Comparison of ENCODE assay signal across 8 cellular contexts in the genomic region with DNA sequence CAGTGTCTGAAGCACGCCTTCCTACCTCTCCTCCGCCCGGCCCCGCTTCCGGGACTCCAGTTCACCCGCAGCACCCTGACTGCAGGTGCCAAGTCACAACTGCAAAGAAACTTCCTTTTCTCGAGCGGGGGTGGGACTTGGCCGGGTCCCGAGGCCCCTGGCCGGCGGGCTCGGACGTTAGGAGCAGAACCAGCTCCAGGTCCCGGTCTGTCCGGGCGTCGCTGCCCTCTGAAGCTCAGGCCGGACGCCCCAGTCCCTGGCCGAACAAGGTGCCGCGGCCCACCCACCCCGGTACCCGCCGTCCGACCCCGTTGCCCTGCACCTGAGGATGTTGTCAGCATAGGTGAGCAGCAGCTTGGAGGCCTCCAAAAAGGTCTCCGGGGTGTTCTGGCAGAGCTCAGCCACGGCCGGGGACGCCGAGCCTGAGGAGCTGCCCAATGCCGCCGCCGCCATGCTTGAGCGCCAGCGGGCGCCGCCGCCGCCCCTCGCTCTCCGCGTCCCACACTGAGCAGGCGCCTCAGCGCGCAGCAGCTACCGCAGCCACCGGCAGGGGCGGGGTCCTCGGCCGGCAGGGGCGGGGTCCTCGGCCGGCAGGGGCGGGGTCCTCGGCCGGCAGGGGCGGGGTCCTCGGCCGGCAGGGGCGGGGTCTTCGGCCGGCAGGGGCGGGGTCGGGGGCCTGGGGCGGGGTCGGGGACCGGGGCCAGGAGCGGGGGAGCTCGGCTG. TPM values are rescaled to one million over a fixed set of nuclear protein-coding genes. Genes with fewer than 3 reads are reported as not detected.
A peak's percentile ranks its signal among the peaks of the same experiment; 100 is the strongest.
DNase-seq lines count a peak whose midpoint lies in the region; ATAC-seq, FAIRE-seq and TF ChIP-seq lines count a peak whose summit lies in the region.

A gene with protein sequence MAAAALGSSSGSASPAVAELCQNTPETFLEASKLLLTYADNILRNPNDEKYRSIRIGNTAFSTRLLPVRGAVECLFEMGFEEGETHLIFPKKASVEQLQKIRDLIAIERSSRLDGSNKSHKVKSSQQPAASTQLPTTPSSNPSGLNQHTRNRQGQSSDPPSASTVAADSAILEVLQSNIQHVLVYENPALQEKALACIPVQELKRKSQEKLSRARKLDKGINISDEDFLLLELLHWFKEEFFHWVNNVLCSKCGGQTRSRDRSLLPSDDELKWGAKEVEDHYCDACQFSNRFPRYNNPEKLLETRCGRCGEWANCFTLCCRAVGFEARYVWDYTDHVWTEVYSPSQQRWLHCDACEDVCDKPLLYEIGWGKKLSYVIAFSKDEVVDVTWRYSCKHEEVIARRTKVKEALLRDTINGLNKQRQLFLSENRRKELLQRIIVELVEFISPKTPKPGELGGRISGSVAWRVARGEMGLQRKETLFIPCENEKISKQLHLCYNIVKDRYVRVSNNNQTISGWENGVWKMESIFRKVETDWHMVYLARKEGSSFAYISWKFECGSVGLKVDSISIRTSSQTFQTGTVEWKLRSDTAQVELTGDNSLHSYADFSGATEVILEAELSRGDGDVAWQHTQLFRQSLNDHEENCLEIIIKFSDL (minus strand): TSS at position 506 of the 723 bp plus-strand sequence. CDS start 53 bp downstream, at position 453.

- H3K4me1 Mint-ChIP-seq in naive thymus-derived CD4-positive, alpha-beta T cell = peaks cover 25 to 61% (median 46%) of the 10 kb centered on the region in 7 donors
- H3K4me1 Mint-ChIP-seq in stimulated activated memory B cell treated with anti-CD40 and anti-IgM and Interleukin-4, amounts not matched to agents 10 μg/mL and 1 μg/mL and 100 μg/mL, for 72 hours = peaks cover 33% of the 10 kb centered on the region

- TF ChIP-seq CTCF in D721Med (IDR thresholded peaks at IDR 0.05; ENCODE audit: insufficient read depth, missing control alignments) = no peak

- peaks cover 12% of the 10 kb centered on the region for H3K4me1 ChIP-seq in HUES48 (ENCODE audit: control insufficient read depth, insufficient read depth, low read length)
- H3K4me1 ChIP-seq in naive thymus-derived CD4-positive, alpha-beta T cell (ENCODE audit: control insufficient read depth in 2 of 2, insufficient read depth in 2 of 2, low read length in 2 of 2) = peaks cover 19 to 28% of the 10 kb centered on the region in 2 donors

- FAIRE-seq in D721Med (lab: Jason Lieb, UNC) = no peak

- POLR2A ChIA-PET in naive thymus-derived CD4-positive, alpha-beta T cell (lab: Charles Lee) = interaction anchor here (0.6 to 1.7 kb wide), 9 partner anchors 9 to 1857 kb away, joined by 3 to 11 read pairs (median 3); no protein-coding TSS in a partner anchor

- no peaks in the 10 kb centered on the region for H3K9me3 ChIP-seq in HUES48 (ENCODE audit: control insufficient read depth, insufficient read depth, low read length)
- no peaks in the 10 kb centered on the region for H3K9me3 ChIP-seq in naive thymus-derived CD4-positive, alpha-beta T cell (ENCODE audit: control insufficient read depth in 2 of 3, low read length in 3 of 3)

- intact Hi-C loops in naive thymus-derived CD4-positive, alpha-beta T cell (cut with micrococcal nuclease) = loop anchor here (1.0 to 10.0 kb wide), 14 partner anchors 7 to 1868 kb away; a partner anchor contains a TSS

- peak; percentile 78 for ATAC-seq in GM21423 (IDR thresholded peaks at IDR 0.05; ENCODE audit: unreplicated experiment)
- ATAC-seq in naive thymus-derived CD4-positive, alpha-beta T cell = peak; percentile 95
- peak; percentile 91 for ATAC-seq in stimulated activated memory B cell treated with anti-CD40 and anti-IgM and Interleukin-4, amounts not matched to agents 10 μg/mL and 1 μg/mL and 100 μg/mL, for 72 hours

- H3K4me3 ChIP-seq in HUES48 (ENCODE audit: low read depth, low read length) = peak within 1 kb of the TSS; percentile 93
- peak within 1 kb of the TSS; percentile 73 for H3K4me3 ChIP-seq in naive thymus-derived CD4-positive, alpha-beta T cell (ENCODE audit: low read length)

- H3K36me3 Mint-ChIP-seq in naive thymus-derived CD4-positive, alpha-beta T cell = peaks cover 1 to 13% (median 6%) of the 10 kb centered on the region in 5 donors
- H3K36me3 Mint-ChIP-seq in stimulated activated memory B cell treated with anti-CD40 and anti-IgM and Interleukin-4, amounts not matched to agents 10 μg/mL and 1 μg/mL and 100 μg/mL, for 72 hours = peaks cover 3% of the 10 kb centered on the region

- peak within 1 kb of the TSS; percentile 65 for H3K9ac ChIP-seq in HUES48 (ENCODE audit: low read depth, low read length)

- peak; percentile 64 for DNase-seq in D721Med (ENCODE audit: insufficient read length, low spot score)
- peak; percentile 78 for DNase-seq in RPMI7951 (ENCODE audit: low read depth)
- peak; percentile 83 for DNase-seq in activated T-helper 1 cell treated with Interleukin-2 at 50 U/mL for 16 hours (ENCODE audit: low read depth)
- peak; percentile 78 for DNase-seq in fibroblast of gingiva (ENCODE audit: low read depth)
- peak; percentile 78 to 88 (median 83) for DNase-seq in naive thymus-derived CD4-positive, alpha-beta T cell

- no peaks in the 10 kb centered on the region for H3K27me3 Mint-ChIP-seq in naive thymus-derived CD4-positive, alpha-beta T cell
- no peaks in the 10 kb centered on the region for H3K27me3 Mint-ChIP-seq in stimulated activated memory B cell treated with anti-CD40 and anti-IgM and Interleukin-4, amounts not matched to agents 10 μg/mL and 1 μg/mL and 100 μg/mL, for 72 hours

- peaks cover 3% of the 10 kb centered on the region for H3K36me3 ChIP-seq in HUES48 (ENCODE audit: control insufficient read depth, insufficient read depth, low read length)
- H3K36me3 ChIP-seq in naive thymus-derived CD4-positive, alpha-beta T cell (ENCODE audit: control insufficient read depth in 2 of 3, insufficient read depth in 3 of 3, low read length in 3 of 3) = peaks cover 0 to 6% (median 1%) of the 10 kb centered on the region in 3 experiments

- H3K27ac ChIP-seq in HUES48 (ENCODE audit: low read depth, low read length) = peak within 1 kb of the TSS; percentile 68
- H3K27ac ChIP-seq in naive thymus-derived CD4-positive, alpha-beta T cell (ENCODE audit: low read depth, low read length) = peak within 1 kb of the TSS; percentile 89

- H3K27ac Mint-ChIP-seq in naive thymus-derived CD4-positive, alpha-beta T cell = peak within 1 kb of the TSS; percentile 78 to 93 (median 87)
- peak within 1 kb of the TSS; percentile 94 for H3K27ac Mint-ChIP-seq in stimulated activated memory B cell treated with anti-CD40 and anti-IgM and Interleukin-4, amounts not matched to agents 10 μg/mL and 1 μg/mL and 100 μg/mL, for 72 hours

- CTCF ChIA-PET in naive thymus-derived CD4-positive, alpha-beta T cell (lab: Charles Lee) = interaction anchor here (0.9 to 1.1 kb wide), 2 partner anchors 74 to 115 kb away, joined by 3 to 4 read pairs; no protein-coding TSS in a partner anchor

- H3K4me3 Mint-ChIP-seq in naive thymus-derived CD4-positive, alpha-beta T cell = peak within 1 kb of the TSS; percentile 85 to 95 (median 92)
- peak within 1 kb of the TSS; percentile 84 for H3K4me3 Mint-ChIP-seq in stimulated activated memory B cell treated with anti-CD40 and anti-IgM and Interleukin-4, amounts not matched to agents 10 μg/mL and 1 μg/mL and 100 μg/mL, for 72 hours

- H3K9me3 Mint-ChIP-seq in naive thymus-derived CD4-positive, alpha-beta T cell = no peaks in the 10 kb centered on the region
- no peaks in the 10 kb centered on the region for H3K9me3 Mint-ChIP-seq in stimulated activated memory B cell treated with anti-CD40 and anti-IgM and Interleukin-4, amounts not matched to agents 10 μg/mL and 1 μg/mL and 100 μg/mL, for 72 hours

- peaks cover 4% of the 10 kb centered on the region; the same call in 1 of the 2 replicates for H3K27me3 ChIP-seq in HUES48 (ENCODE audit: control insufficient read depth, insufficient read depth, low read length)
- H3K27me3 ChIP-seq in naive thymus-derived CD4-positive, alpha-beta T cell (ENCODE audit: control insufficient read depth in 2 of 2, insufficient read depth in 2 of 2, low read length in 2 of 2) = no peaks in the 10 kb centered on the region

RNA-seq across cellular contexts. Expression of the gene that starts here (rescaled TPM):
- 50.9 and 52.5 TPM in 2 replicates for total RNA-seq in RPMI7951 (2014; rRNA removed; shearing (Covaris generic))
- total RNA-seq in naive thymus-derived CD4-positive, alpha-beta T cell = 10 to 100 TPM; 66.1 to 84.1 (median 70.4) TPM
- 10 to 100 TPM; 39.7 to 53.0 TPM for polyA plus RNA-seq in naive thymus-derived CD4-positive, alpha-beta T cell

Comparison
In these comparisons a context has a peak if more than half of its experiments do, and no peak if none do; other contexts are left out.
1. Peak in every context shown above with its lines: DNase-seq, ATAC-seq, H3K4me3 ChIP-seq and H3K27ac ChIP-seq.